Comparison of ENCODE assay signal across 11 cellular contexts in genomic region chr5:172798422-172799215, GRCh38. TPM values are rescaled to one million over a fixed set of nuclear protein-coding genes. Genes with fewer than 3 reads are reported as not detected.
DNase-seq lines count a peak whose midpoint lies in the region; ATAC-seq and TF ChIP-seq lines count a peak whose summit lies in the region.
"Had no signal": no experiment of that assay in that cellular context is flagged by ENCODE, and none has a peak within 500 bp of the region (broad histone marks: within the 10 kb centered on the region; RNA-seq: fewer than 3 reads in every experiment).

No MANE protein-coding gene starts in this region.

- H3K36me3 ChIP-seq in thyroid gland, result no peaks in the 10 kb centered on the region

- no peaks in the 10 kb centered on the region for H3K27me3 ChIP-seq in thyroid gland
- H3K27me3 ChIP-seq: dorsolateral prefrontal cortex had no signal

- no peak overlapping the region for H3K4me3 ChIP-seq in thyroid gland (replicated peaks in 1 of 3)
- H3K4me3 ChIP-seq: dorsolateral prefrontal cortex had no signal

- H3K9me3 Mint-ChIP-seq in activated T-helper 17 cell treated with anti-CD3 and anti-CD28 coated beads, Interleukin-2, amount 50 U/mL, for 72 hours, result no peaks in the 10 kb centered on the region

- TF ChIP-seq POLR2A in thyroid gland (IDR thresholded peaks at IDR 0.05), result no peak

- intact Hi-C loops in thyroid gland (cut with DNase I), result no loop called here

- peaks cover 16% of the 10 kb centered on the region for H3K4me1 Mint-ChIP-seq in activated T-helper 17 cell treated with anti-CD3 and anti-CD28 coated beads, Interleukin-2, amount 50 U/mL, for 72 hours

- DNase-seq in KG1 (lab: John Stamatoyannopoulos, UW) (peak; percentile 31), kidney glomerular epithelial cell (lab: John Stamatoyannopoulos, UW) (peak; percentile 95), thyroid gland (no peak), NCI-H69 (lab: John Stamatoyannopoulos, UW) (no peak), SK-N-DZ (ENCODE audit: low spot score) (no peak)
- no peak for DNase-seq in activated CD4-positive, alpha-beta T cell treated with anti-CD3 and anti-CD28 coated beads, Interleukin-2, amount 50 U/mL, for 48 hours
- DNase-seq: stimulated activated CD4-positive, alpha-beta T cell treated with anti-CD3 and anti-CD28 coated beads, Interleukin-4, amount 100 ng/mL, for 1 hour; SW 1271 had no signal

- peak overlapping the region; percentile 12 for H3K27ac Mint-ChIP-seq in activated T-helper 17 cell treated with anti-CD3 and anti-CD28 coated beads, Interleukin-2, amount 50 U/mL, for 72 hours

- no peaks in the 10 kb centered on the region for H3K36me3 Mint-ChIP-seq in activated T-helper 17 cell treated with anti-CD3 and anti-CD28 coated beads, Interleukin-2, amount 50 U/mL, for 72 hours (ENCODE audit: low read depth)

- no peak for TF ChIP-seq CTCF in thyroid gland (IDR thresholded peaks at IDR 0.05)

- peak; percentile 88 for ATAC-seq in activated T-helper 17 cell treated with anti-CD3 and anti-CD28 coated beads, Interleukin-2, amount 50 U/mL, for 72 hours (replicated peaks)
- ATAC-seq: HCT116 had no signal

- peaks cover 0 to 19% of the 10 kb centered on the region in 2 donors for H3K4me1 ChIP-seq in thyroid gland

- peak overlapping the region; percentile 39 for H3K4me3 Mint-ChIP-seq in activated T-helper 17 cell treated with anti-CD3 and anti-CD28 coated beads, Interleukin-2, amount 50 U/mL, for 72 hours

- 83 to 84% methylated on average over 14 of the region's 14 CpGs for WGBS in thyroid gland, 2 donors

- no peaks in the 10 kb centered on the region for H3K27me3 Mint-ChIP-seq in activated T-helper 17 cell treated with anti-CD3 and anti-CD28 coated beads, Interleukin-2, amount 50 U/mL, for 72 hours

- H3K27ac ChIP-seq in thyroid gland, result peak overlapping the region in 2 of 3 donors; percentile 7 to 31

- no peaks in the 10 kb centered on the region for H3K9me3 ChIP-seq in thyroid gland

RNA-seq across cellular contexts. Expression of gene DUSP1, which starts 27.6 kb away (rescaled TPM):
- total RNA-seq in activated T-helper 17 cell treated with anti-CD3 and anti-CD28 coated beads, Interleukin-2, amount 50 U/mL, for 72 hours, result 10 to 100 TPM; 18.3 to 24.6 TPM
- total RNA-seq in thyroid gland, result 1,000 to 10,000 TPM in 1 of 4 donors, 100 to 1,000 TPM in 3; 613 to 1,025 (median 690) TPM
- polyA plus RNA-seq in SK-N-DZ (2014; cell fraction: cytosol; rRNA removed), result 22.7 and 24.2 TPM in 2 replicates
- polyA plus RNA-seq in SK-N-DZ (2014; cell fraction: nucleus; rRNA removed), result 28.9 and 31.9 TPM in 2 replicates

RNA-seq across cellular contexts. Expression of gene ERGIC1, which starts 35.4 kb away (rescaled TPM):
- 10 to 100 TPM; 34.0 to 35.7 TPM for total RNA-seq in activated T-helper 17 cell treated with anti-CD3 and anti-CD28 coated beads, Interleukin-2, amount 50 U/mL, for 72 hours
- 100 to 1,000 TPM; 156 to 214 (median 175) TPM for total RNA-seq in thyroid gland
- polyA plus RNA-seq in SK-N-DZ (2014; cell fraction: cytosol; rRNA removed), result 114 and 117 TPM in 2 replicates
- 53.9 and 54.7 TPM in 2 replicates for polyA plus RNA-seq in SK-N-DZ (2014; cell fraction: nucleus; rRNA removed)

Comparison
In these comparisons a context has a peak if more than half of its experiments do, and no peak if none do; other contexts are left out.
1. DNase-seq: peak in KG1 (single experiment) and kidney glomerular epithelial cell (single experiment); none in thyroid gland (0 of 2), NCI-H69 (single experiment), SK-N-DZ (single experiment) and activated CD4-positive, alpha-beta T cell treated with anti-CD3 and anti-CD28 coated beads, Interleukin-2, amount 50 U/mL, for 48 hours (0 of 2).
2. RNA of gene DUSP1, which starts 27.6 kb away (total RNA-seq): 613 to 1,025 TPM in thyroid gland; 18.3 to 24.6 TPM in activated T-helper 17 cell treated with anti-CD3 and anti-CD28 coated beads, Interleukin-2, amount 50 U/mL, for 72 hours; every median in the first group is over 10 times any median in the second.
3. RNA of gene ERGIC1, which starts 35.4 kb away (total RNA-seq): 156 to 214 TPM in thyroid gland; 34.0 to 35.7 TPM in activated T-helper 17 cell treated with anti-CD3 and anti-CD28 coated beads, Interleukin-2, amount 50 U/mL, for 72 hours; every median in the first group is over 4 times any median in the second.